Comparison of ENCODE assay signal across 2 cellular contexts in genomic region chr14:105007593-105008264, GRCh38.
TF ChIP-seq lines count a peak whose summit lies in the region.

No MANE protein-coding gene starts in this region.

TF ChIP-seq in HCT116, 20 proteins besides CTCF, POLR2A, EP300 and RAD21:
- no peak for TF ChIP-seq POLR2AphosphoS5 (IDR thresholded peaks at IDR 0.05; ENCODE audit: low read depth, low read length)
- TF ChIP-seq ZNF274 (IDR thresholded peaks at IDR 0.05; ENCODE audit: low read depth, low read length) = no peak
- TF ChIP-seq FOSL1 (IDR thresholded peaks at IDR 0.05; ENCODE audit: low read depth) = no peak
- no peak for TF ChIP-seq TCF7L2 (IDR thresholded peaks at IDR 0.05; ENCODE audit: borderline replicate concordance, extremely low read depth, insufficient read depth, insufficient read length)
- no peak for TF ChIP-seq YY1 (IDR thresholded peaks at IDR 0.05; ENCODE audit: extremely low read depth, insufficient replicate concordance, low read depth, low read length)
- no peak for TF ChIP-seq EGR1 (IDR thresholded peaks at IDR 0.05; ENCODE audit: low read depth)

TF ChIP-seq in K562, 482 proteins besides CTCF, POLR2A, EP300 and RAD21:
- no peak for TF ChIP-seq SAFB2 (IDR thresholded peaks at IDR 0.05; ENCODE audit: borderline replicate concordance, low read depth, low read length, severe bottlenecking)
- TF ChIP-seq HDAC1 (IDR thresholded peaks at IDR 0.05) = no peak
- TF ChIP-seq CBX3 (IDR thresholded peaks at IDR 0.05; ENCODE audit: borderline replicate concordance in 1 of 2, low read length in 2 of 2) = no peak
- TF ChIP-seq CHCHD3 (CRISPR knock-in tag; IDR thresholded peaks at IDR 0.05) = no peak
- no peak for TF ChIP-seq KLF6 (CRISPR knock-in tag; IDR thresholded peaks at IDR 0.05; ENCODE audit: borderline replicate concordance)
- no peak for TF ChIP-seq MCM2 (IDR thresholded peaks at IDR 0.05; ENCODE audit: low read depth)
- no peak for TF ChIP-seq MTA2 (IDR thresholded peaks at IDR 0.05; ENCODE audit: low read depth)
- no peak for TF ChIP-seq PCBP1 (IDR thresholded peaks at IDR 0.05; ENCODE audit: low read depth, low read length, poor library complexity, severe bottlenecking)
- no peak for TF ChIP-seq FOS (IDR thresholded peaks at IDR 0.05; ENCODE audit: extremely low read depth, insufficient read length)
- TF ChIP-seq CREB5 (CRISPR knock-in tag; IDR thresholded peaks at IDR 0.05) = no peak
- no peak for TF ChIP-seq FOXA3 (CRISPR knock-in tag; conservative IDR thresholded peaks at IDR 0.05 in 1 of 2, IDR thresholded peaks at IDR 0.05 in 1 of 2)
- no peak for TF ChIP-seq TARDBP (IDR thresholded peaks at IDR 0.05)
- TF ChIP-seq, protein P1, sequence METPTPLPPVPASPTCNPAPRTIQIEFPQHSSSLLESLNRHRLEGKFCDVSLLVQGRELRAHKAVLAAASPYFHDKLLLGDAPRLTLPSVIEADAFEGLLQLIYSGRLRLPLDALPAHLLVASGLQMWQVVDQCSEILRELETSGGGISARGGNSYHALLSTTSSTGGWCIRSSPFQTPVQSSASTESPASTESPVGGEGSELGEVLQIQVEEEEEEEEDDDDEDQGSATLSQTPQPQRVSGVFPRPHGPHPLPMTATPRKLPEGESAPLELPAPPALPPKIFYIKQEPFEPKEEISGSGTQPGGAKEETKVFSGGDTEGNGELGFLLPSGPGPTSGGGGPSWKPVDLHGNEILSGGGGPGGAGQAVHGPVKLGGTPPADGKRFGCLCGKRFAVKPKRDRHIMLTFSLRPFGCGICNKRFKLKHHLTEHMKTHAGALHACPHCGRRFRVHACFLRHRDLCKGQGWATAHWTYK (CRISPR knock-in tag; IDR thresholded peaks at IDR 0.05) = no peak
- TF ChIP-seq, protein P2, sequence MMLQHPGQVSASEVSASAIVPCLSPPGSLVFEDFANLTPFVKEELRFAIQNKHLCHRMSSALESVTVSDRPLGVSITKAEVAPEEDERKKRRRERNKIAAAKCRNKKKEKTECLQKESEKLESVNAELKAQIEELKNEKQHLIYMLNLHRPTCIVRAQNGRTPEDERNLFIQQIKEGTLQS (IDR thresholded peaks at IDR 0.05) = no peak
- TF ChIP-seq, protein P2 (CRISPR knock-in tag; conservative IDR thresholded peaks at IDR 0.05) = no peak
